In genomic region chr4:77199276-77199675, GRCh38 we compare ENCODE assay signal across 25 cellular contexts. TPM values are rescaled to one million over a fixed set of nuclear protein-coding genes. Genes with fewer than 3 reads are reported as not detected.
DNase-seq lines count a peak whose midpoint lies in the region; ATAC-seq, FAIRE-seq and TF ChIP-seq lines count a peak whose summit lies in the region.
"Had no signal": no experiment of that assay in that cellular context is flagged by ENCODE, and none has a peak within 500 bp of the region (broad histone marks: within the 10 kb centered on the region; RNA-seq: fewer than 3 reads in every experiment).

No MANE protein-coding gene starts in this region.

- no peaks in the 10 kb centered on the region for H3K27me3 ChIP-seq in bronchial epithelial cell (ENCODE audit: control insufficient read depth, insufficient read depth, low read length)
- H3K27me3 ChIP-seq: BLaER1 treated with 17β-estradiol and CSF1 and Interleukin-3, amounts not matched to agents 10 nM and 100 nM had no signal

- H3K4me3 Mint-ChIP-seq in stimulated activated memory B cell treated with anti-CD40 and anti-IgM and Interleukin-4, amounts not matched to agents 10 μg/mL and 1 μg/mL and 100 μg/mL, for 72 hours: no peak overlapping the region
- H3K4me3 Mint-ChIP-seq: CD14-positive monocyte; CD4-positive, alpha-beta T cell; CD8-positive, alpha-beta memory T cell had no signal

- no peaks in the 10 kb centered on the region for H3K9me3 Mint-ChIP-seq in stimulated activated memory B cell treated with anti-CD40 and anti-IgM and Interleukin-4, amounts not matched to agents 10 μg/mL and 1 μg/mL and 100 μg/mL, for 72 hours
- H3K9me3 Mint-ChIP-seq: CD14-positive monocyte; CD4-positive, alpha-beta T cell; CD8-positive, alpha-beta memory T cell had no signal

- H3K27ac Mint-ChIP-seq in stimulated activated memory B cell treated with anti-CD40 and anti-IgM and Interleukin-4, amounts not matched to agents 10 μg/mL and 1 μg/mL and 100 μg/mL, for 72 hours: peak overlapping the region; percentile 4
- H3K27ac Mint-ChIP-seq: CD14-positive monocyte; CD4-positive, alpha-beta T cell; CD8-positive, alpha-beta memory T cell had no signal

- ATAC-seq in stimulated activated memory B cell treated with anti-CD40 and anti-IgM and Interleukin-4, amounts not matched to agents 10 μg/mL and 1 μg/mL and 100 μg/mL, for 72 hours: no peak
- ATAC-seq in GM21515 (IDR thresholded peaks at IDR 0.05; ENCODE audit: unreplicated experiment): no peak
- ATAC-seq in HG02588 (IDR thresholded peaks at IDR 0.05; ENCODE audit: unreplicated experiment): no peak
- ATAC-seq: A549 had no signal

- H3K36me3 Mint-ChIP-seq in stimulated activated memory B cell treated with anti-CD40 and anti-IgM and Interleukin-4, amounts not matched to agents 10 μg/mL and 1 μg/mL and 100 μg/mL, for 72 hours: no peaks in the 10 kb centered on the region
- H3K36me3 Mint-ChIP-seq: CD14-positive monocyte; CD8-positive, alpha-beta memory T cell had no signal

- DNase-seq in EH (ENCODE audit: low read depth): peak; percentile 9
- DNase-seq in bronchial epithelial cell (ENCODE audit: low read depth): peak; percentile 46
- DNase-seq in epithelial cell of prostate (ENCODE audit: low read depth, low spot score): no peak
- DNase-seq in NCI-H1417 treated with DMSO at 0.1 percent for 48 hours (lab: John Stamatoyannopoulos, UW): no peak
- DNase-seq: 8988T; ACHN; AML-193; BE2C; CD4-positive, alpha-beta T cell; CD8-positive, alpha-beta memory T cell; DMS 273 treated with DMSO at 0.1 percent for 48 hours; DMS79; GM23248; H7; HCEC 1CT had no signal

- FAIRE-seq in bronchial epithelial cell (lab: Jason Lieb, UNC): peak; percentile 32
- FAIRE-seq: A549, D721Med, G401.6, GM12892, H1 had no signal

- no peak overlapping the region for H3K4me3 ChIP-seq in bronchial epithelial cell (ENCODE audit: low read depth, low read length)
- H3K4me3 ChIP-seq: A549; BLaER1 treated with 17β-estradiol and CSF1 and Interleukin-3, amounts not matched to agents 10 nM and 100 nM; GM23248 had no signal

- no peaks in the 10 kb centered on the region for H3K36me3 ChIP-seq in bronchial epithelial cell (ENCODE audit: control insufficient read depth, insufficient read depth, low read length)
- H3K36me3 ChIP-seq: BE2C; BLaER1 treated with 17β-estradiol and CSF1 and Interleukin-3, amounts not matched to agents 10 nM and 100 nM had no signal

- peak overlapping the region; percentile 99 for H3K27ac ChIP-seq in epithelial cell of prostate
- H3K27ac ChIP-seq: A549; BLaER1 treated with 17β-estradiol and CSF1 and Interleukin-3, amounts not matched to agents 10 nM and 100 nM; GM23248 had no signal

- no peak for TF ChIP-seq CTCF in bronchial epithelial cell (IDR thresholded peaks at IDR 0.05; ENCODE audit: insufficient read depth, low read length, severe bottlenecking)

- no peaks in the 10 kb centered on the region for H3K27me3 Mint-ChIP-seq in stimulated activated memory B cell treated with anti-CD40 and anti-IgM and Interleukin-4, amounts not matched to agents 10 μg/mL and 1 μg/mL and 100 μg/mL, for 72 hours
- H3K27me3 Mint-ChIP-seq: CD4-positive, alpha-beta T cell had no signal

- peaks cover 46% of the 10 kb centered on the region for H3K4me1 Mint-ChIP-seq in stimulated activated memory B cell treated with anti-CD40 and anti-IgM and Interleukin-4, amounts not matched to agents 10 μg/mL and 1 μg/mL and 100 μg/mL, for 72 hours

RNA-seq across cellular contexts. Expression of gene CCNG2, which starts 42.3 kb away (rescaled TPM):
- 18.7 and 19.3 TPM in 2 replicates for total RNA-seq in bronchial epithelial cell

Comparison
In these comparisons a context has a peak if more than half of its experiments do, and no peak if none do; other contexts are left out.
1. DNase-seq: peak in EH (single experiment) and bronchial epithelial cell (single experiment); none in epithelial cell of prostate (single experiment) and NCI-H1417 treated with DMSO at 0.1 percent for 48 hours (single experiment).